In genomic region chr19:46351241-46352041, GRCh38 we compare ENCODE assay signal across 8 cellular contexts. TPM values are rescaled to one million over a fixed set of nuclear protein-coding genes. Genes with fewer than 3 reads are reported as not detected.
A peak's percentile ranks its signal among the peaks of the same experiment; 100 is the strongest.
DNase-seq lines count a peak whose midpoint lies in the region; ATAC-seq and TF ChIP-seq lines count a peak whose summit lies in the region.

No MANE protein-coding gene starts in this region.

- no peaks in the 10 kb centered on the region for H3K27me3 Mint-ChIP-seq in activated CD8-positive, alpha-beta T cell treated with anti-CD3 and anti-CD28 coated beads for 36 hours

- H3K4me3 ChIP-seq in HFF-Myc (replicated peaks; ENCODE audit: low read depth, low read length) (peak overlapping the region; percentile 20), gastroesophageal sphincter (no peak overlapping the region)

- peak overlapping the region; percentile 89 for H3K4me3 Mint-ChIP-seq in activated CD8-positive, alpha-beta T cell treated with anti-CD3 and anti-CD28 coated beads for 36 hours

- H3K9me3 Mint-ChIP-seq in activated CD8-positive, alpha-beta T cell treated with anti-CD3 and anti-CD28 coated beads for 36 hours = no peaks in the 10 kb centered on the region

- H3K36me3 Mint-ChIP-seq in activated CD8-positive, alpha-beta T cell treated with anti-CD3 and anti-CD28 coated beads for 36 hours (ENCODE audit: low read depth) = peaks cover 59% of the 10 kb centered on the region

- no peak for TF ChIP-seq POLR2A in gastroesophageal sphincter (IDR thresholded peaks at IDR 0.05)

- no peaks in the 10 kb centered on the region for H3K9me3 ChIP-seq in gastroesophageal sphincter

- peaks cover 58% of the 10 kb centered on the region for H3K4me1 Mint-ChIP-seq in activated CD8-positive, alpha-beta T cell treated with anti-CD3 and anti-CD28 coated beads for 36 hours (ENCODE audit: low read depth)

- CTCF ChIA-PET in activated CD8-positive, alpha-beta T cell treated with anti-CD3 and anti-CD28 coated beads for 36 hours (lab: Charles Lee) = no interaction called here

- H3K27ac Mint-ChIP-seq in activated CD8-positive, alpha-beta T cell treated with anti-CD3 and anti-CD28 coated beads for 36 hours = peak overlapping the region; percentile 98

- ATAC-seq in activated CD8-positive, alpha-beta T cell treated with anti-CD3 and anti-CD28 coated beads for 36 hours = peak; percentile 25
- ATAC-seq in gastroesophageal sphincter (peak; percentile 20), GM18867 (IDR thresholded peaks at IDR 0.05; ENCODE audit: unreplicated experiment) (no peak)
- ATAC-seq in stimulated activated naive CD8-positive, alpha-beta T cell treated with anti-CD3 and anti-CD28 coated beads, Interleukin-15, Interleukin-2, amounts not matched to agents 100 U/mL and 50 U/mL, for 24 hours = no peak

- H3K27me3 ChIP-seq in gastroesophageal sphincter = no peaks in the 10 kb centered on the region

- H3K4me1 ChIP-seq in gastroesophageal sphincter = peaks cover 8 to 56% (median 43%) of the 10 kb centered on the region in 3 donors

- no peak for TF ChIP-seq EP300 in gastroesophageal sphincter (IDR thresholded peaks at IDR 0.05)

- no peak for TF ChIP-seq CTCF in HFF-Myc (IDR thresholded peaks at IDR 0.05; ENCODE audit: low read depth, low read length, missing control alignments)
- no peak for TF ChIP-seq CTCF in activated CD8-positive, alpha-beta T cell treated with anti-CD3 and anti-CD28 coated beads for 36 hours (IDR thresholded peaks at IDR 0.05)
- no peak for TF ChIP-seq CTCF in gastroesophageal sphincter (IDR thresholded peaks at IDR 0.05)

- DNase-seq in AML-193 (lab: John Stamatoyannopoulos, UW) (peak; percentile 22 to 33), HFF-Myc (ENCODE audit: extremely low read depth, low read depth) (no peak), pons (ENCODE audit: low spot score) (no peak), NCI-H1436 treated with DMSO at 0.1 percent for 48 hours (lab: John Stamatoyannopoulos, UW) (no peak)
- peak; percentile 57 for DNase-seq in activated CD8-positive, alpha-beta T cell treated with anti-CD3 and anti-CD28 coated beads for 36 hours
- peak; percentile 20 for DNase-seq in stimulated activated naive CD8-positive, alpha-beta T cell treated with anti-CD3 and anti-CD28 coated beads, Interleukin-15, Interleukin-2, amounts not matched to agents 100 U/mL and 50 U/mL, for 24 hours

- intact Hi-C loops in activated CD8-positive, alpha-beta T cell treated with anti-CD3 and anti-CD28 coated beads for 36 hours (cut with micrococcal nuclease) = no loop called here

- POLR2A ChIA-PET in activated CD8-positive, alpha-beta T cell treated with anti-CD3 and anti-CD28 coated beads for 36 hours (lab: Charles Lee) = interaction anchor here (0.7 to 1.4 kb wide), 3 partner anchors 35 to 437 kb away, joined by 3 to 7 read pairs (median 3); partner anchors contain the start of genes CALM3 and SLC1A5

- WGBS in gastroesophageal sphincter (ENCODE audit: low coverage in 1 of 2), 2 donors = 9 to 12% methylated on average over 5 to 10 of the region's 18 CpGs

- H3K27ac ChIP-seq in gastroesophageal sphincter = peak overlapping the region in 3 of 4 donors; percentile 65 to 68 (median 67)

- peaks cover 0 to 42% of the 10 kb centered on the region in 2 donors for H3K36me3 ChIP-seq in gastroesophageal sphincter

RNA-seq across cellular contexts. Expression of gene PPP5C, which starts 4.6 kb away (rescaled TPM):
- 100 to 1,000 TPM; 108 to 111 TPM for total RNA-seq in activated CD8-positive, alpha-beta T cell treated with anti-CD3 and anti-CD28 coated beads for 36 hours
- 10 to 100 TPM; 48.2 to 69.5 (median 50.7) TPM for total RNA-seq in gastroesophageal sphincter

RNA-seq across cellular contexts. Expression of gene HIF3A, which starts 54.6 kb away (rescaled TPM):
- not detected for total RNA-seq in activated CD8-positive, alpha-beta T cell treated with anti-CD3 and anti-CD28 coated beads for 36 hours
- total RNA-seq in gastroesophageal sphincter = 100 to 1,000 TPM in 3 of 4 donors, 10 to 100 TPM in 1; 49.3 to 383 (median 144) TPM

Comparison
In these comparisons a context has a peak if more than half of its experiments do, and no peak if none do; other contexts are left out.
1. DNase-seq: peak in AML-193 (2 of 2), activated CD8-positive, alpha-beta T cell treated with anti-CD3 and anti-CD28 coated beads for 36 hours (single experiment) and stimulated activated naive CD8-positive, alpha-beta T cell treated with anti-CD3 and anti-CD28 coated beads, Interleukin-15, Interleukin-2, amounts not matched to agents 100 U/mL and 50 U/mL, for 24 hours (single experiment); none in HFF-Myc (single experiment), pons (single experiment) and NCI-H1436 treated with DMSO at 0.1 percent for 48 hours (single experiment).
2. ATAC-seq: peak in activated CD8-positive, alpha-beta T cell treated with anti-CD3 and anti-CD28 coated beads for 36 hours (single experiment) and gastroesophageal sphincter (single experiment); none in stimulated activated naive CD8-positive, alpha-beta T cell treated with anti-CD3 and anti-CD28 coated beads, Interleukin-15, Interleukin-2, amounts not matched to agents 100 U/mL and 50 U/mL, for 24 hours (single experiment) and GM18867 (single experiment).
3. RNA of gene HIF3A, which starts 54.6 kb away (total RNA-seq): 49.3 to 383 TPM in gastroesophageal sphincter; not detected in activated CD8-positive, alpha-beta T cell treated with anti-CD3 and anti-CD28 coated beads for 36 hours; every median in the first group is over 10 times any median in the second.